In the genomic region with DNA sequence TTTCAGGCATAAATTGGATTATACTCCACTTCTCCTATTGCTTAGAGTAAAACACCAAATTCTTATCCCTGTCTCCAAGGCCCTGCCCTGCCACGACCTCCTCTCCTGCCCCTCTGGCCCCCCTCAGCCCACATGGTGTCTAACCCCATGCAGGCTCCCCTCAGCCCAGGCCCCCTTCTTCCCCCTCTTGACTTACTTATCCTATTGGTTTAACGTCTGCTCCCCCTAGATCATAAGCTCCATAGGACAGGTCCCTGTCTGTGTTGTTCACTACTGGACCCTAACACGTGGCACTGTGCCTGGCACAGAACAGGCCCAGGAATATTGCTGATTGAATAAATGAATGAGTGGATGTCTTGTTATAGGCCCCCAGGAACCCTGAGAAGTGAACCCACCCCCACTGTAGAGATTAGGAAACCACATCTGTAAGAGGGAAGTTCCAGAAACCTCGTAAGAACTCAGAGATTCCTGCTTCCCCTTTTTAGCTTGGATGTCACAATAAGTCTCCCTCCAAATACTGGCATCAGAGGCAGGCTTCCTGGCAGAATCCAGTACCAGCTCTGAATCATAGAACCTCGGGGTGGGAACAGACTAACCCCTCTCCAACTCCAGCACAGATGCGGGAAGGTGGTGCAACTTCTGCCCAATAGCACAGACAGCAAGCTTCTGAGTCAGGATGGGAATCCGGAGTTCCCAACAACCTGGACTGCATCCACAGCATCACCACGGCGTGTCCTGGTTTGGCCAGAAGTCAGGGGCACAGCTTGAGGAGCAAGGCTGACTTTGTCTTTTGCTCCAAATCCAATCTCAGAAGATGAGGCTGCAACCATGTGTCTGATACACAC, we compare ENCODE assay signal across 12 cellular contexts. TPM values are rescaled to one million over a fixed set of nuclear protein-coding genes. Genes with fewer than 3 reads are reported as not detected.
DNase-seq lines count a peak whose midpoint lies in the region; ATAC-seq and TF ChIP-seq lines count a peak whose summit lies in the region.
"Had no signal": no experiment of that assay in that cellular context is flagged by ENCODE, and none has a peak within 500 bp of the region (broad histone marks: within the 10 kb centered on the region; RNA-seq: fewer than 3 reads in every experiment).

No MANE protein-coding gene starts in this region.

- no peak overlapping the region for H3K9ac ChIP-seq in neuronal stem cell (ENCODE audit: low read depth, low read length, poor library complexity)

- no peak overlapping the region for H3K27ac ChIP-seq in CD4-positive, CD25-positive, alpha-beta regulatory T cell (ENCODE audit: insufficient read depth, low read length, poor library complexity, severe bottlenecking)
- H3K27ac ChIP-seq in neuronal stem cell (replicated peaks; ENCODE audit: low read length), result no peak overlapping the region

- H3K4me1 ChIP-seq in CD4-positive, CD25-positive, alpha-beta regulatory T cell (ENCODE audit: control insufficient read depth, insufficient read depth, low read length, poor library complexity, severe bottlenecking), result no peaks in the 10 kb centered on the region
- H3K4me1 ChIP-seq in neuronal stem cell (ENCODE audit: control insufficient read depth in 2 of 2, insufficient read depth in 1 of 2, low read depth in 1 of 2, low read length in 2 of 2), result peaks cover 0 to 9% of the 10 kb centered on the region in 2 donors

- H3K79me1 ChIP-seq in neuronal stem cell (ENCODE audit: low read depth, low read length), result no peaks in the 10 kb centered on the region

- intact Hi-C loops in dendritic cell treated with granulocyte-macrophage colony-stimulating factor and Interleukin-4, amounts not matched to agents 40 ng/mL and 50 ng/mL, for 4 days (cut with micrococcal nuclease), result loop anchor here (2.0 kb wide), 1 partner anchor 15 kb away; no protein-coding TSS in a partner anchor

- H3K4me1 Mint-ChIP-seq in CD4-positive, CD25-positive, alpha-beta regulatory T cell, result peaks cover 0 to 33% (median 10%) of the 10 kb centered on the region in 4 donors
- H3K4me1 Mint-ChIP-seq in dendritic cell treated with granulocyte-macrophage colony-stimulating factor and Interleukin-4, amounts not matched to agents 40 ng/mL and 50 ng/mL, for 4 days (ENCODE audit: low read depth), result peaks cover 79% of the 10 kb centered on the region

- H2BK15ac ChIP-seq in neuronal stem cell (ENCODE audit: low read length), result no peak overlapping the region

- no peaks in the 10 kb centered on the region for H3K27me3 Mint-ChIP-seq in CD4-positive, CD25-positive, alpha-beta regulatory T cell
- H3K27me3 Mint-ChIP-seq in dendritic cell treated with granulocyte-macrophage colony-stimulating factor and Interleukin-4, amounts not matched to agents 40 ng/mL and 50 ng/mL, for 4 days, result no peaks in the 10 kb centered on the region

- H3K27ac Mint-ChIP-seq in CD4-positive, CD25-positive, alpha-beta regulatory T cell, result peak overlapping the region in 2 of 3 donors; percentile 55 to 75
- peak overlapping the region; percentile 89 for H3K27ac Mint-ChIP-seq in dendritic cell treated with granulocyte-macrophage colony-stimulating factor and Interleukin-4, amounts not matched to agents 40 ng/mL and 50 ng/mL, for 4 days
- H3K27ac Mint-ChIP-seq: type B pancreatic cell had no signal

- no peak overlapping the region for H3K4ac ChIP-seq in neuronal stem cell (ENCODE audit: low read length)

- no peak overlapping the region for H4K8ac ChIP-seq in neuronal stem cell (ENCODE audit: low read depth, low read length)

- no peaks in the 10 kb centered on the region for H3K27me3 ChIP-seq in CD4-positive, CD25-positive, alpha-beta regulatory T cell (ENCODE audit: control insufficient read depth, insufficient read depth, low read length)
- peaks cover 0 to 12% (median 0%) of the 10 kb centered on the region in 3 experiments for H3K27me3 ChIP-seq in neuronal stem cell (ENCODE audit: control insufficient read depth in 3 of 3, insufficient read depth in 3 of 3, low read depth in 1 of 3, low read length in 3 of 3)

- no peak overlapping the region for H2AFZ ChIP-seq in neuronal stem cell (ENCODE audit: low read length)

- H3K4me3 Mint-ChIP-seq in CD4-positive, CD25-positive, alpha-beta regulatory T cell, result no peak overlapping the region
- H3K4me3 Mint-ChIP-seq in dendritic cell treated with granulocyte-macrophage colony-stimulating factor and Interleukin-4, amounts not matched to agents 40 ng/mL and 50 ng/mL, for 4 days, result peak overlapping the region; percentile 39
- H3K4me3 Mint-ChIP-seq: type B pancreatic cell had no signal

- peak in 1 of 2 donors; percentile 29 for ATAC-seq in CD4-positive, CD25-positive, alpha-beta regulatory T cell (ENCODE audit: low read depth in 2 of 2)
- no peak for ATAC-seq in stimulated activated naive CD8-positive, alpha-beta T cell treated with anti-CD3 and anti-CD28 coated beads, Interleukin-15, Interleukin-2, amounts not matched to agents 100 U/mL and 50 U/mL, for 24 hours

- no peak overlapping the region for H3K23ac ChIP-seq in neuronal stem cell (ENCODE audit: low read depth, low read length, poor library complexity)

- H3K36me3 Mint-ChIP-seq in CD4-positive, CD25-positive, alpha-beta regulatory T cell, result peaks cover 23% of the 10 kb centered on the region
- H3K36me3 Mint-ChIP-seq in dendritic cell treated with granulocyte-macrophage colony-stimulating factor and Interleukin-4, amounts not matched to agents 40 ng/mL and 50 ng/mL, for 4 days (ENCODE audit: low read depth), result peaks cover 66% of the 10 kb centered on the region
- H3K36me3 Mint-ChIP-seq: type B pancreatic cell had no signal

- H3K4me3 ChIP-seq in CD4-positive, CD25-positive, alpha-beta regulatory T cell (ENCODE audit: low read depth, low read length), result no peak overlapping the region
- no peak overlapping the region for H3K4me3 ChIP-seq in neuronal stem cell (ENCODE audit: low read length in 2 of 2)

- H2BK12ac ChIP-seq in neuronal stem cell (ENCODE audit: low read length), result no peak overlapping the region

- H2BK5ac ChIP-seq in neuronal stem cell (ENCODE audit: low read length), result peak overlapping the region; percentile 1

- no peaks in the 10 kb centered on the region for H3K9me3 ChIP-seq in CD4-positive, CD25-positive, alpha-beta regulatory T cell (ENCODE audit: control insufficient read depth in 2 of 2, low read length in 2 of 2)
- no peaks in the 10 kb centered on the region for H3K9me3 ChIP-seq in neuronal stem cell (replicated peaks in 1 of 2; ENCODE audit: control insufficient read depth in 2 of 2, insufficient read depth in 1 of 2, low read depth in 1 of 2, low read length in 2 of 2)

- no peak overlapping the region for H2AK5ac ChIP-seq in neuronal stem cell (ENCODE audit: low read depth, low read length)

- DNase-seq in CD4-positive, CD25-positive, alpha-beta regulatory T cell, result no peak
- DNase-seq in OCI-M1 (lab: John Stamatoyannopoulos, UW), result peak; percentile 66
- no peak for DNase-seq in neuronal stem cell (ENCODE audit: low spot score)
- no peak for DNase-seq in effector CD8-positive, alpha-beta T cell (lab: John Stamatoyannopoulos, UW)
- DNase-seq in SW480 (ENCODE audit: low spot score), result no peak
- no peak for DNase-seq in GM20000 (ENCODE audit: low spot score)
- no peak for DNase-seq in stimulated activated naive CD8-positive, alpha-beta T cell treated with anti-CD3 and anti-CD28 coated beads, Interleukin-15, Interleukin-2, amounts not matched to agents 100 U/mL and 50 U/mL, for 24 hours
- DNase-seq: activated gamma-delta T cell, Calu3, NCI-H2171 treated with DMSO at 0.1 percent for 48 hours had no signal

- no peak overlapping the region for H2BK120ac ChIP-seq in neuronal stem cell (ENCODE audit: low read depth, low read length)

- no peak for TF ChIP-seq CTCF in GM20000 (IDR thresholded peaks at IDR 0.05; ENCODE audit: extremely low read depth, missing control alignments)

- H3K9me3 Mint-ChIP-seq in CD4-positive, CD25-positive, alpha-beta regulatory T cell, result no peaks in the 10 kb centered on the region
- no peaks in the 10 kb centered on the region for H3K9me3 Mint-ChIP-seq in dendritic cell treated with granulocyte-macrophage colony-stimulating factor and Interleukin-4, amounts not matched to agents 40 ng/mL and 50 ng/mL, for 4 days
- H3K9me3 Mint-ChIP-seq: type B pancreatic cell had no signal

- H3K36me3 ChIP-seq in CD4-positive, CD25-positive, alpha-beta regulatory T cell (ENCODE audit: control insufficient read depth, insufficient read depth, low read length), result peaks cover 20% of the 10 kb centered on the region
- H3K36me3 ChIP-seq in neuronal stem cell (replicated peaks in 1 of 2; ENCODE audit: control insufficient read depth in 2 of 2, insufficient read depth in 2 of 2, low read length in 2 of 2), result no peaks in the 10 kb centered on the region

- no peak overlapping the region for H3K18ac ChIP-seq in neuronal stem cell (ENCODE audit: low read length)

- no peak overlapping the region for H3K4me2 ChIP-seq in neuronal stem cell (ENCODE audit: insufficient read depth, low read length, poor library complexity, severe bottlenecking)

- H4K91ac ChIP-seq in neuronal stem cell (ENCODE audit: low read depth, low read length, poor library complexity), result no peak overlapping the region

- no CpG with 5 or more reads among the region's 9 CpGs for WGBS in neuronal stem cell (ENCODE audit: extremely low coverage in 2 of 2, insufficient read length in 2 of 2, insufficient replicate concordance in 1 of 2), 2 donors

- no peak overlapping the region for H3K14ac ChIP-seq in neuronal stem cell (ENCODE audit: low read length)

RNA-seq across cellular contexts. Expression of a gene that starts 31.5 kb away (rescaled TPM):
- 7.0 TPM for total RNA-seq in CD4-positive, CD25-positive, alpha-beta regulatory T cell
- polyA plus RNA-seq in CD4-positive, CD25-positive, alpha-beta regulatory T cell, result 1 to 10 TPM; 1.6 to 3.6 (median 1.9) TPM
- polyA plus RNA-seq in neuronal stem cell (2013, experiment 1 of 2), result 0.59 TPM
- polyA plus RNA-seq in neuronal stem cell (2013, experiment 2 of 2), result 0.62 TPM
- total RNA-seq: Calu3 had no signal
